ENCODE assay signal across 18 cellular contexts in the genomic region with DNA sequence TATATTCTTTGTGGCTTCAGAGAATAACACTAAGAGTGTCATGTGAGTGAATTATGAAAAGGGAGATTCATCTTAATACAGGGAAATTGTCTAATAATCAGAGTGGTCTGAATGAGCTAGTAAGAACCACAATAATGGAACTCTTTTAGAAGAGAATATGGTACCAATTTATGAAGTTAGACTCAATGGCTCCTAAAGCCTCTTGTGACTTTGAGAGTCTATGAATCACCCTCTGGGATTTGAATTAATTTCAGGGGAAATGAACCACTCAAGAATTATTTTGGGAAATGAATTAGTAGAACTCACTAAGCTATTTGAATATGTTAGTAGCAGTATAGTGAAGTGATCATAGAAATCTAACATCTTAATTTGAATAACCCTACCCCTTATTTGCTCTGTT. TPM values are rescaled to one million over a fixed set of nuclear protein-coding genes. Genes with fewer than 3 reads are reported as not detected.
DNase-seq lines count a peak whose midpoint lies in the region; TF ChIP-seq lines count a peak whose summit lies in the region.
"Had no signal": no experiment of that assay in that cellular context is flagged by ENCODE, and none has a peak within 500 bp of the region (broad histone marks: within the 10 kb centered on the region; RNA-seq: fewer than 3 reads in every experiment).

No MANE protein-coding gene starts in this region.

- H3K9me3 ChIP-seq in OCI-LY7 (ENCODE audit: low read length): peaks cover 24% of the 10 kb centered on the region
- no peaks in the 10 kb centered on the region for H3K9me3 ChIP-seq in osteoblast (ENCODE audit: low read depth, low read length)

- DNase-seq in AG20443 (ENCODE audit: low spot score) (peak; percentile 16), OCI-LY7 (ENCODE audit: low spot score) (no peak), dedifferentiated amniotic fluid mesenchymal stem cell (ENCODE audit: extremely low spot score) (peak; percentile 14), osteoblast (ENCODE audit: insufficient read length, low spot score, missing footprints) (peak; percentile 76), NCI-H226 (no peak), NCI-H69 (lab: John Stamatoyannopoulos, UW) (no peak), NCI-H2196 treated with DMSO at 0.1 percent for 48 hours (lab: John Stamatoyannopoulos, UW; ENCODE audit: unreplicated experiment) (no peak), NCI-H1417 (lab: John Stamatoyannopoulos, UW) (no peak)
- DNase-seq: C1 segment of cervical spinal cord, Caco-2, DMS53, GDM1, Kasumi-1, NCI-H1436, NCI-H2029 treated with DMSO at 0.1 percent for 48 hours, NCI-H2227 treated with DMSO at 0.1 percent for 48 hours, PC-9 had no signal

- H3K27ac ChIP-seq in OCI-LY7 (ENCODE audit: low read depth, low read length, poor library complexity, severe bottlenecking) (no peak overlapping the region), osteoblast (ENCODE audit: low read depth, low read length) (no peak overlapping the region)
- H3K27ac ChIP-seq: PC-9 had no signal

- H2AFZ ChIP-seq in OCI-LY7 (ENCODE audit: low read length) (no peak overlapping the region), osteoblast (ENCODE audit: low read length) (no peak overlapping the region)
- H2AFZ ChIP-seq: GM23338, PC-9 had no signal

- no peaks in the 10 kb centered on the region for H3K9me2 ChIP-seq in OCI-LY7 (ENCODE audit: insufficient read depth, low read length)

- H3K79me2 ChIP-seq in OCI-LY7 (ENCODE audit: insufficient read depth, low read depth, low read length) (peaks cover 84% of the 10 kb centered on the region), osteoblast (ENCODE audit: insufficient read depth, low read length) (peaks cover 73% of the 10 kb centered on the region)

- no peaks in the 10 kb centered on the region for H3K27me3 ChIP-seq in osteoblast (ENCODE audit: insufficient read depth, low read length)

- H3K36me3 ChIP-seq in OCI-LY7 (ENCODE audit: insufficient read depth, low read length) (peaks cover 74% of the 10 kb centered on the region), osteoblast (ENCODE audit: insufficient read depth, low read length) (peaks cover 30% of the 10 kb centered on the region)

- CTCF ChIA-PET in OCI-LY7 (lab: Charles Lee; ENCODE audit: unreplicated experiment): no interaction called here

- no peak for TF ChIP-seq CTCF in OCI-LY7 (conservative IDR thresholded peaks at IDR 0.05; ENCODE audit: low read length)
- TF ChIP-seq CTCF in osteoblast (IDR thresholded peaks at IDR 0.05; ENCODE audit: extremely low read depth, low read depth, low read length): no peak

- peaks cover 25% of the 10 kb centered on the region for H3K4me1 ChIP-seq in OCI-LY7 (ENCODE audit: insufficient read depth, low read length, poor library complexity, severe bottlenecking)
- peaks cover 17% of the 10 kb centered on the region for H3K4me1 ChIP-seq in osteoblast (ENCODE audit: insufficient read depth, low read length)
- H3K4me1 ChIP-seq: Caco-2 had no signal

- intact Hi-C loops in OCI-LY7 (cut with micrococcal nuclease; ENCODE audit: unreplicated experiment): no loop called here

- BruUV-seq in OCI-LY7 (replicated peaks; lab: Mats Ljungman, UMichigan): TSS peak; percentile 41

- H4K20me1 ChIP-seq in OCI-LY7 (ENCODE audit: insufficient read depth, low read length) (peaks cover 7% of the 10 kb centered on the region; the same call in 1 of the 2 replicates), osteoblast (ENCODE audit: insufficient read depth, low read length) (peaks cover 24% of the 10 kb centered on the region)

- POLR2A ChIA-PET in OCI-LY7 (lab: Charles Lee): interaction anchor here (0.7 to 1.8 kb wide), 7 partner anchors 11 to 155 kb away, joined by 3 to 15 read pairs (median 3); a partner anchor contains a TSS

- H3K4me2 ChIP-seq in OCI-LY7 (ENCODE audit: low read length) (no peak overlapping the region), osteoblast (ENCODE audit: insufficient read depth, low read length) (peak overlapping the region; percentile 34)
- H3K4me2 ChIP-seq: GM23338, PC-9 had no signal

- H3K4me3 ChIP-seq in OCI-LY7 (ENCODE audit: low read depth, low read length, poor library complexity, severe bottlenecking) (no peak overlapping the region), osteoblast (ENCODE audit: insufficient read depth, low read length) (no peak overlapping the region)
- H3K4me3 ChIP-seq: GM23338, PC-9 had no signal

RNA-seq across cellular contexts. Expression of a gene that starts 14.3 kb away (rescaled TPM):
- 125 and 140 TPM in 2 replicates for total RNA-seq in OCI-LY7 (2014; rRNA removed; shearing (Covaris generic))
- total RNA-seq in OCI-LY7 (2022) (116 and 117 TPM in 2 replicates), osteoblast (91.6 and 104 TPM in 2 replicates)

RNA-seq across cellular contexts. Expression of a gene that starts 17.5 kb away (rescaled TPM):
- 28.6 and 30.7 TPM in 2 replicates for total RNA-seq in OCI-LY7 (2014; rRNA removed; shearing (Covaris generic))
- total RNA-seq in OCI-LY7 (2022) (72.4 and 73.0 TPM in 2 replicates), osteoblast (17.7 and 25.0 TPM in 2 replicates)

RNA-seq across cellular contexts. Expression of a gene that starts 46.0 kb away (rescaled TPM):
- 15.6 and 23.1 TPM in 2 replicates for total RNA-seq in OCI-LY7 (2014; rRNA removed; shearing (Covaris generic))
- total RNA-seq in OCI-LY7 (2022) (30.3 and 30.7 TPM in 2 replicates), osteoblast (25.0 and 29.2 TPM in 2 replicates)

Comparison
In these comparisons a context has a peak if more than half of its experiments do, and no peak if none do; other contexts are left out.
1. DNase-seq: peak in AG20443 (single experiment), dedifferentiated amniotic fluid mesenchymal stem cell (single experiment) and osteoblast (single experiment); none in OCI-LY7 (single experiment), NCI-H226 (single experiment), NCI-H69 (single experiment), NCI-H2196 treated with DMSO at 0.1 percent for 48 hours (single experiment) and NCI-H1417 (0 of 3).